In the genomic region with DNA sequence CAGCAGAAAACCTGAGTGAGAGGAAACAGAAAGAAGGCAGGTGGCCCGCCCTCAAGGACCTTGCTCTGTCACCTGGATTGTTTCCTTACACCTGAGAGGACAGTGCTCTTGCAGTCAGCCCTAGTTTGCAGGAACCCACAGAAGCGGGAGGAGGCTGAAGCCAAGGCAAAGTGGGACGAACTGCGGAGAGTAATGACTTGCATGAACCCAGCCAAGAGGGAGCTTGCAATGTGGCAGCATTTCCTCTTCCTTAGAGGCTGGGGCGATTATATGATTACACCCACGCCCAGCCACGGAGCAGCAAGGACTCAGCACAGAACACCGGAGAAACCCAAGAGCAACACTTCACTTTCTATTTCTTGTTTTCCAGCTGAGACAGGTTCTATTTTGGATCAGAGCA, we compare ENCODE assay signal across 11 cellular contexts.
DNase-seq lines count a peak whose midpoint lies in the region; ATAC-seq and TF ChIP-seq lines count a peak whose summit lies in the region.
"Had no signal": no experiment of that assay in that cellular context is flagged by ENCODE, and none has a peak within 500 bp of the region (broad histone marks: within the 10 kb centered on the region; RNA-seq: fewer than 3 reads in every experiment).

No MANE protein-coding gene starts in this region.

- intact Hi-C loops in activated CD4-positive, alpha-beta T cell treated with anti-CD3 and anti-CD28 coated beads for 36 hours (cut with DNase I, micrococcal nuclease): no loop called here
- intact Hi-C loops in activated CD8-positive, alpha-beta T cell treated with anti-CD3 and anti-CD28 coated beads for 36 hours (cut with micrococcal nuclease): loop anchor here (5.0 kb wide), 1 partner anchor 103 kb away; a partner anchor contains a TSS

- peak; percentile 58 for DNase-seq in activated CD4-positive, alpha-beta T cell treated with anti-CD3 and anti-CD28 coated beads for 36 hours
- no peak for DNase-seq in activated CD4-positive, alpha-beta T cell treated with anti-CD3 and anti-CD28 coated beads, Interleukin-2, amount 50 U/mL, for 1 hour
- peak; percentile 55 for DNase-seq in activated CD8-positive, alpha-beta T cell treated with anti-CD3 and anti-CD28 coated beads for 36 hours
- DNase-seq in fibroblast of mammary gland (ENCODE audit: low read depth) (peak; percentile 21), islet precursor cell (no peak), WTC11 (ENCODE audit: low spot score) (no peak)
- peak; percentile 27 for DNase-seq in stimulated activated CD4-positive, alpha-beta T cell treated with anti-CD3 and anti-CD28 coated beads, Interleukin-4, amount 100 ng/mL, for 24 hours
- DNase-seq: DMS 273 treated with DMSO at 0.1 percent for 48 hours, NCI-H2107 had no signal

- H3K9me3 Mint-ChIP-seq in activated CD4-positive, alpha-beta T cell treated with anti-CD3 and anti-CD28 coated beads for 36 hours (ENCODE audit: low read depth): no peaks in the 10 kb centered on the region
- no peaks in the 10 kb centered on the region for H3K9me3 Mint-ChIP-seq in activated CD8-positive, alpha-beta T cell treated with anti-CD3 and anti-CD28 coated beads for 36 hours
- H3K9me3 Mint-ChIP-seq in WTC11: no peaks in the 10 kb centered on the region

- no peaks in the 10 kb centered on the region for H3K36me3 Mint-ChIP-seq in activated CD4-positive, alpha-beta T cell treated with anti-CD3 and anti-CD28 coated beads for 36 hours (ENCODE audit: low read depth)
- H3K36me3 Mint-ChIP-seq in activated CD8-positive, alpha-beta T cell treated with anti-CD3 and anti-CD28 coated beads for 36 hours (ENCODE audit: low read depth): no peaks in the 10 kb centered on the region
- H3K36me3 Mint-ChIP-seq in WTC11: no peaks in the 10 kb centered on the region

- peak overlapping the region; percentile 44 for H3K4me3 Mint-ChIP-seq in activated CD4-positive, alpha-beta T cell treated with anti-CD3 and anti-CD28 coated beads for 36 hours
- H3K4me3 Mint-ChIP-seq in activated CD8-positive, alpha-beta T cell treated with anti-CD3 and anti-CD28 coated beads for 36 hours: peak overlapping the region; percentile 42
- no peak overlapping the region for H3K4me3 Mint-ChIP-seq in WTC11

- H3K27ac Mint-ChIP-seq in activated CD4-positive, alpha-beta T cell treated with anti-CD3 and anti-CD28 coated beads for 36 hours: no peak overlapping the region
- no peak overlapping the region for H3K27ac Mint-ChIP-seq in activated CD8-positive, alpha-beta T cell treated with anti-CD3 and anti-CD28 coated beads for 36 hours
- H3K27ac Mint-ChIP-seq in WTC11: no peak overlapping the region

- peaks cover 2% of the 10 kb centered on the region for H3K27me3 Mint-ChIP-seq in activated CD4-positive, alpha-beta T cell treated with anti-CD3 and anti-CD28 coated beads for 36 hours
- no peaks in the 10 kb centered on the region for H3K27me3 Mint-ChIP-seq in activated CD8-positive, alpha-beta T cell treated with anti-CD3 and anti-CD28 coated beads for 36 hours
- no peaks in the 10 kb centered on the region for H3K27me3 Mint-ChIP-seq in WTC11 (ENCODE audit: low read depth)

- no peak overlapping the region for H3K4me3 ChIP-seq in fibroblast of mammary gland (ENCODE audit: control insufficient read depth, low read depth, low read length)

- H3K4me1 Mint-ChIP-seq in activated CD4-positive, alpha-beta T cell treated with anti-CD3 and anti-CD28 coated beads for 36 hours: peaks cover 18% of the 10 kb centered on the region
- H3K4me1 Mint-ChIP-seq in activated CD8-positive, alpha-beta T cell treated with anti-CD3 and anti-CD28 coated beads for 36 hours (ENCODE audit: low read depth): peaks cover 13% of the 10 kb centered on the region
- peaks cover 11% of the 10 kb centered on the region for H3K4me1 Mint-ChIP-seq in WTC11

- POLR2A ChIA-PET in activated CD4-positive, alpha-beta T cell treated with anti-CD3 and anti-CD28 coated beads for 36 hours (lab: Charles Lee): interaction anchor here (0.6 kb wide), 1 partner anchor 139 kb away, joined by 10 read pairs; no protein-coding TSS in a partner anchor
- POLR2A ChIA-PET in activated CD8-positive, alpha-beta T cell treated with anti-CD3 and anti-CD28 coated beads for 36 hours (lab: Charles Lee): interaction anchor here (0.6 kb wide), 1 partner anchor 9 kb away, joined by 3 read pairs; no protein-coding TSS in a partner anchor
- POLR2A ChIA-PET in WTC11 (lab: Charles Lee): no interaction called here

- CTCF ChIA-PET in activated CD4-positive, alpha-beta T cell treated with anti-CD3 and anti-CD28 coated beads for 36 hours (lab: Charles Lee): interaction anchor here (1.8 kb wide), 1 partner anchor 84 kb away, joined by 6 read pairs; no protein-coding TSS in a partner anchor
- CTCF ChIA-PET in activated CD8-positive, alpha-beta T cell treated with anti-CD3 and anti-CD28 coated beads for 36 hours (lab: Charles Lee): interaction anchor here (0.9 to 2.7 kb wide), 4 partner anchors 11 to 293 kb away, joined by 3 to 5 read pairs (median 4); no protein-coding TSS in a partner anchor
- CTCF ChIA-PET in WTC11 (lab: Charles Lee): no interaction called here

- peak; percentile 84 for ATAC-seq in activated CD4-positive, alpha-beta T cell treated with anti-CD3 and anti-CD28 coated beads for 36 hours
- peak; percentile 62 for ATAC-seq in activated CD8-positive, alpha-beta T cell treated with anti-CD3 and anti-CD28 coated beads for 36 hours
- no peak for ATAC-seq in HG03280 (IDR thresholded peaks at IDR 0.05; ENCODE audit: unreplicated experiment)
- no peak for ATAC-seq in WTC11
- ATAC-seq: sciatic nerve had no signal

- no peak for TF ChIP-seq CTCF in activated CD8-positive, alpha-beta T cell treated with anti-CD3 and anti-CD28 coated beads for 36 hours (IDR thresholded peaks at IDR 0.05)
- TF ChIP-seq CTCF in fibroblast of mammary gland (conservative IDR thresholded peaks at IDR 0.05; ENCODE audit: control insufficient read depth, insufficient read depth, low read depth, low read length): no peak
- no peak for TF ChIP-seq CTCF in WTC11 (IDR thresholded peaks at IDR 0.05)

TF ChIP-seq in WTC11, 78 proteins besides CTCF, POLR2A, EP300 and RAD21:
- TF ChIP-seq NR1H2 (CRISPR knock-in tag; IDR thresholded peaks at IDR 0.05) (no peak), SP1 (CRISPR knock-in tag; conservative IDR thresholded peaks at IDR 0.05) (no peak)

Comparison
In these comparisons a context has a peak if more than half of its experiments do, and no peak if none do; other contexts are left out.
1. DNase-seq: peak in activated CD4-positive, alpha-beta T cell treated with anti-CD3 and anti-CD28 coated beads for 36 hours (single experiment), activated CD8-positive, alpha-beta T cell treated with anti-CD3 and anti-CD28 coated beads for 36 hours (single experiment), fibroblast of mammary gland (single experiment) and stimulated activated CD4-positive, alpha-beta T cell treated with anti-CD3 and anti-CD28 coated beads, Interleukin-4, amount 100 ng/mL, for 24 hours (single experiment); none in activated CD4-positive, alpha-beta T cell treated with anti-CD3 and anti-CD28 coated beads, Interleukin-2, amount 50 U/mL, for 1 hour (single experiment), islet precursor cell (single experiment) and WTC11 (single experiment).
2. ATAC-seq: peak in activated CD4-positive, alpha-beta T cell treated with anti-CD3 and anti-CD28 coated beads for 36 hours (single experiment) and activated CD8-positive, alpha-beta T cell treated with anti-CD3 and anti-CD28 coated beads for 36 hours (single experiment); none in HG03280 (single experiment) and WTC11 (single experiment).